Comparison of ENCODE assay signal across 22 cellular contexts in genomic region chr5:33468811-33469435, GRCh38. TPM values are rescaled to one million over a fixed set of nuclear protein-coding genes. Genes with fewer than 3 reads are reported as not detected.
A peak's percentile ranks its signal among the peaks of the same experiment; 100 is the strongest.
DNase-seq lines count a peak whose midpoint lies in the region; ATAC-seq, FAIRE-seq and TF ChIP-seq lines count a peak whose summit lies in the region.
"Had no signal": no experiment of that assay in that cellular context is flagged by ENCODE, and none has a peak within 500 bp of the region (broad histone marks: within the 10 kb centered on the region; RNA-seq: fewer than 3 reads in every experiment).

No MANE protein-coding gene starts in this region.

- WGBS in A549 (ENCODE audit: missing lambda C conversion rate) = 85% methylated on average over 9 of the region's 9 CpGs
- WGBS in IMR-90 (ENCODE audit: extremely low coverage in 2 of 2, insufficient read length in 1 of 2), 2 experiments = 88% methylated on average over 3 of the region's 9 CpGs; no CpG with 5 or more reads in 1 of the 2 experiments
- WGBS in K562 (ENCODE audit: insufficient coverage, low coverage, missing lambda C conversion rate) = 88% methylated on average over 9 of the region's 9 CpGs
- 76% methylated on average over 9 of the region's 9 CpGs for WGBS in HepG2 (ENCODE audit: low lambda C conversion rate)
- WGBS in heart left ventricle, 4 donors = 83 to 90% (median 85%) methylated on average over 9 of the region's 9 CpGs

- no peak overlapping the region for H4K5ac ChIP-seq in IMR-90 (ENCODE audit: low read depth, low read length)

- no peak overlapping the region for H3K4me2 ChIP-seq in A549
- no peak overlapping the region for H3K4me2 ChIP-seq in IMR-90 (ENCODE audit: low read depth, low read length)
- H3K4me2 ChIP-seq in K562 (ENCODE audit: insufficient read depth, low read length) = no peak overlapping the region
- H3K4me2 ChIP-seq in HepG2 (ENCODE audit: low read depth, low read length) = no peak overlapping the region
- H3K4me2 ChIP-seq: BLaER1 treated with 17β-estradiol and CSF1 and Interleukin-3, amounts not matched to agents 10 nM and 100 nM had no signal

- no peak for ATAC-seq in A549
- no peak for ATAC-seq in IMR-90 (ENCODE audit: low read depth)
- ATAC-seq in K562 = no peak
- no peak for ATAC-seq in HepG2
- no peak for ATAC-seq in heart left ventricle
- no peak for ATAC-seq in GM18511 (IDR thresholded peaks at IDR 0.05; ENCODE audit: unreplicated experiment)

- no peak overlapping the region for H3K18ac ChIP-seq in IMR-90 (ENCODE audit: low read depth, low read length)

- TF ChIP-seq EP300 in A549 (IDR thresholded peaks at IDR 0.05) (no peak), K562 (IDR thresholded peaks at IDR 0.05; ENCODE audit: low read length) (no peak), HepG2 (IDR thresholded peaks at IDR 0.05; ENCODE audit: low read depth in 2 of 2, low read length in 2 of 2) (no peak), HepG2 (CRISPR knock-in tag; IDR thresholded peaks at IDR 0.05; ENCODE audit: borderline replicate concordance) (no peak)

- no peak overlapping the region for H2AK5ac ChIP-seq in IMR-90 (ENCODE audit: low read depth, low read length)

- H3K79me2 ChIP-seq in K562 (ENCODE audit: control insufficient read depth, insufficient read depth, low read length) (no peaks in the 10 kb centered on the region), HepG2 (ENCODE audit: insufficient read depth, low read length) (no peaks in the 10 kb centered on the region)

- intact Hi-C loops in IMR-90 (cut with micrococcal nuclease) (loop anchor here (5.0 kb wide), 1 partner anchor 423 kb away; the partner anchor contains the start of gene ADAMTS12), K562 (cut with micrococcal nuclease) (no loop called here), HepG2 (cut with micrococcal nuclease; ENCODE audit: unreplicated experiment) (no loop called here), heart left ventricle (cut with DNase I) (no loop called here)

- H2AFZ ChIP-seq in IMR-90 (replicated peaks; ENCODE audit: low read length, poor library complexity) = no peak overlapping the region
- H2AFZ ChIP-seq in K562 (ENCODE audit: low read depth, low read length) = no peak overlapping the region
- no peak overlapping the region for H2AFZ ChIP-seq in HepG2 (ENCODE audit: low read length)

- H3K27me3 ChIP-seq in IMR-90 (ENCODE audit: control insufficient read depth, insufficient read depth, low read length) (no peaks in the 10 kb centered on the region), K562 (ENCODE audit: control insufficient read depth in 2 of 2, insufficient read depth in 2 of 2, low read length in 2 of 2) (no peaks in the 10 kb centered on the region), HepG2 (ENCODE audit: control insufficient read depth in 1 of 2, insufficient read depth in 2 of 2, low read length in 2 of 2) (no peaks in the 10 kb centered on the region), heart left ventricle (no peaks in the 10 kb centered on the region)
- H3K27me3 ChIP-seq: BLaER1 treated with 17β-estradiol and CSF1 and Interleukin-3, amounts not matched to agents 10 nM and 100 nM had no signal

- H2AK9ac ChIP-seq in IMR-90 (replicated peaks; ENCODE audit: low read depth, low read length, poor library complexity) = no peak overlapping the region

- DNase-seq in A549 (ENCODE audit: low read depth in 1 of 2, low spot score in 1 of 2) (no peak), IMR-90 (peak; percentile 12), K562 (ENCODE audit: extremely low read depth in 1 of 4, low spot score in 3 of 4) (no peak), HepG2 (ENCODE audit: low spot score) (no peak), heart left ventricle (no peak), NCI-H1436 treated with DMSO at 0.1 percent for 48 hours (lab: John Stamatoyannopoulos, UW) (no peak)
- no peak for DNase-seq in activated CD4-positive, alpha-beta T cell treated with anti-CD3 and anti-CD28 coated beads for 1 hour
- DNase-seq: CD8-positive, alpha-beta memory T cell; DMS79 treated with DMSO at 0.1 percent for 48 hours; H7; MV-4-11; NCI-H1436; NCI-H2029 treated with DMSO at 0.1 percent for 48 hours; NCI-H2171 treated with DMSO at 0.1 percent for 48 hours; NCI-H748 treated with DMSO at 0.1 percent for 48 hours; Right ventricle myocardium superior had no signal

- H4K20me1 ChIP-seq in IMR-90 (ENCODE audit: insufficient read depth, low read length) (peaks cover 9% of the 10 kb centered on the region; the same call in 1 of the 2 replicates), K562 (replicated peaks; ENCODE audit: control insufficient read depth, insufficient read depth, low read length) (no peaks in the 10 kb centered on the region), HepG2 (ENCODE audit: insufficient read depth, low read length) (no peaks in the 10 kb centered on the region)

- CTCF ChIA-PET in A549 (lab: Yijun Ruan, JAX) (interaction anchor here (0.7 to 4.0 kb wide), 9 partner anchors 9 to 501 kb away, joined by 3 to 36 read pairs (median 3); partner anchors contain the start of gene RXFP3), IMR-90 (lab: Yijun Ruan, JAX) (interaction anchor here (0.6 to 1.7 kb wide), 2 partner anchors 467 to 501 kb away, joined by 3 to 6 read pairs; partner anchors contain the start of gene RXFP3), K562 (lab: Yijun Ruan, JAX; ENCODE audit: low intra/inter-chr PET ratio) (no interaction called here), HepG2 (lab: Yijun Ruan, JAX; ENCODE audit: low intra/inter-chr PET ratio, low total read pairs) (no interaction called here)

- no peak overlapping the region for H3K4ac ChIP-seq in IMR-90 (ENCODE audit: low read depth, low read length)

- H3K4me3 ChIP-seq in A549 = no peak overlapping the region
- H3K4me3 ChIP-seq in IMR-90 (ENCODE audit: insufficient read depth, low read depth, low read length) = no peak overlapping the region
- no peak overlapping the region for H3K4me3 ChIP-seq in K562
- no peak overlapping the region for H3K4me3 ChIP-seq in HepG2 (replicated peaks in 1 of 3; ENCODE audit: insufficient read depth in 1 of 3, low read depth in 2 of 3, low read length in 3 of 3)
- no peak overlapping the region for H3K4me3 ChIP-seq in heart left ventricle
- H3K4me3 ChIP-seq: BLaER1 treated with 17β-estradiol and CSF1 and Interleukin-3, amounts not matched to agents 10 nM and 100 nM; SK-N-MC had no signal

- H2BK120ac ChIP-seq in IMR-90 (ENCODE audit: low read depth, low read length) = no peak overlapping the region

- H3K36me3 ChIP-seq in IMR-90 (ENCODE audit: control insufficient read depth, insufficient read depth, low read length) (peaks cover 49% of the 10 kb centered on the region), K562 (ENCODE audit: control insufficient read depth, insufficient read depth, low read length) (peaks cover 95% of the 10 kb centered on the region), HepG2 (replicated peaks in 1 of 2; ENCODE audit: control insufficient read depth in 1 of 2, insufficient read depth in 2 of 2, low read length in 2 of 2) (peaks cover 9 to 59% of the 10 kb centered on the region in 2 experiments; a peak in 4 of 5 replicates), heart left ventricle (peaks cover 0 to 100% (median 90%) of the 10 kb centered on the region in 9 donors)

- FAIRE-seq in A549 (lab: Jason Lieb, UNC) (no peak), K562 (lab: Jason Lieb, UNC) (no peak), HepG2 (lab: Jason Lieb, UNC) (no peak)
- FAIRE-seq: D721Med, G401.6, GM12892 had no signal

- TF ChIP-seq POLR2A in A549 (IDR thresholded peaks at IDR 0.05; ENCODE audit: low read length) = no peak
- no peak for TF ChIP-seq POLR2A in IMR-90 (IDR thresholded peaks at IDR 0.05; ENCODE audit: low read depth, low read length)
- peak; percentile 42 for TF ChIP-seq POLR2A in K562 (conservative IDR thresholded peaks at IDR 0.05)
- TF ChIP-seq POLR2A in HepG2 (IDR thresholded peaks at IDR 0.05; ENCODE audit: insufficient read depth in 1 of 2, low read depth in 2 of 2, low read length in 2 of 2) = no peak
- TF ChIP-seq POLR2A in heart left ventricle (IDR thresholded peaks at IDR 0.05) = no peak

- no peak overlapping the region for H2BK20ac ChIP-seq in IMR-90 (ENCODE audit: low read depth, low read length)

- H3K4me1 ChIP-seq in A549 (peaks cover 6% of the 10 kb centered on the region; the same call in 1 of the 3 replicates), IMR-90 (ENCODE audit: control insufficient read depth, insufficient read depth, low read length) (no peaks in the 10 kb centered on the region), K562 (replicated peaks in 1 of 2; ENCODE audit: control insufficient read depth in 2 of 2, insufficient read depth in 2 of 2, low read length in 2 of 2) (peaks cover 0 to 2% of the 10 kb centered on the region in 2 experiments; a peak in 2 of 5 replicates), HepG2 (ENCODE audit: insufficient read depth, low read length) (no peaks in the 10 kb centered on the region), heart left ventricle (no peaks in the 10 kb centered on the region)

- TF ChIP-seq RAD21 in A549 (conservative IDR thresholded peaks at IDR 0.05 in 1 of 2, IDR thresholded peaks at IDR 0.05 in 1 of 2) (no peak), IMR-90 (IDR thresholded peaks at IDR 0.05; ENCODE audit: low read length) (no peak), K562 (CRISPR knock-in tag; conservative IDR thresholded peaks at IDR 0.05 in 1 of 2, IDR thresholded peaks at IDR 0.05 in 1 of 2) (no peak), HepG2 (CRISPR knock-in tag; IDR thresholded peaks at IDR 0.05) (no peak)

- no peak overlapping the region for H3K23ac ChIP-seq in IMR-90 (ENCODE audit: low read depth, low read length)

- no peak overlapping the region for H4K91ac ChIP-seq in IMR-90 (ENCODE audit: insufficient read depth, low read depth, low read length)

- H2BK5ac ChIP-seq in IMR-90 (ENCODE audit: low read depth, low read length, poor library complexity, severe bottlenecking) = no peak overlapping the region

- no peak overlapping the region for H3K14ac ChIP-seq in IMR-90 (replicated peaks; ENCODE audit: low read depth, low read length)

- no peaks in the 10 kb centered on the region for H3K9me1 ChIP-seq in IMR-90 (ENCODE audit: insufficient read depth, low read length)
- no peaks in the 10 kb centered on the region for H3K9me1 ChIP-seq in K562 (ENCODE audit: control insufficient read depth, insufficient read depth, low read length)

- TF ChIP-seq CTCF in A549 (IDR thresholded peaks at IDR 0.05) (no peak), IMR-90 (conservative IDR thresholded peaks at IDR 0.05; ENCODE audit: low read depth, low read length) (no peak), K562 (IDR thresholded peaks at IDR 0.05 in 2 of 3, conservative IDR thresholded peaks at IDR 0.05 in 1 of 3; ENCODE audit: insufficient read depth in 2 of 3, low read depth in 1 of 3, low read length in 3 of 3) (no peak), HepG2 (CRISPR knock-in tag; IDR thresholded peaks at IDR 0.05) (no peak), heart left ventricle (IDR thresholded peaks at IDR 0.05) (no peak)

- peaks cover 5 to 21% of the 10 kb centered on the region in 2 experiments; a peak in 3 of 4 replicates for H3K79me1 ChIP-seq in IMR-90 (ENCODE audit: low read depth in 1 of 2, low read length in 2 of 2)

- H3K56ac ChIP-seq in IMR-90 (ENCODE audit: extremely low read depth, insufficient read depth, low read length) = no peak overlapping the region

- POLR2A ChIA-PET in A549 (lab: Yijun Ruan, JAX) (interaction anchor here (0.7 to 1.2 kb wide), 2 partner anchors 466 to 1198 kb away, joined by 3 to 4 read pairs; no protein-coding TSS in a partner anchor), IMR-90 (lab: Charles Lee; ENCODE audit: unreplicated experiment) (no interaction called here), K562 (lab: Yijun Ruan, JAX) (interaction anchor here (0.6 to 4.5 kb wide), 7 partner anchors 9 to 145 kb away, joined by 3 to 52 read pairs (median 4); no protein-coding TSS in a partner anchor), HepG2 (lab: Yijun Ruan, JAX) (no interaction called here)

- BruUV-seq in IMR-90 (replicated peaks; lab: Mats Ljungman, UMichigan) = no TSS peak
- no TSS peak for BruUV-seq in K562 (replicated peaks; lab: Mats Ljungman, UMichigan)
- no TSS peak for BruUV-seq in HepG2 (replicated peaks; lab: Mats Ljungman, UMichigan)

- H3K9me3 ChIP-seq in A549 (no peaks in the 10 kb centered on the region), IMR-90 (ENCODE audit: control insufficient read depth, insufficient read depth, low read length) (no peaks in the 10 kb centered on the region), K562 (replicated peaks; ENCODE audit: control insufficient read depth, insufficient read depth, low read depth, low read length) (peaks cover 2% of the 10 kb centered on the region; the same call in 1 of the 2 replicates), HepG2 (ENCODE audit: low read length) (no peaks in the 10 kb centered on the region), heart left ventricle (no peaks in the 10 kb centered on the region)

- in situ Hi-C loops in IMR-90 (cut with MboI; ENCODE audit: low sequenced_read_pairs) = loop anchor here (5.0 kb wide), 1 partner anchor 463 kb away; no protein-coding TSS in a partner anchor
- in situ Hi-C loops in K562 (cut with MboI) = loop anchor here (25.0 kb wide), 2 partner anchors 718 to 1443 kb away; partner anchors contain the start of genes BRIX1 and RAD1
- in situ Hi-C loops in HepG2 (cut with HindIII; ENCODE audit: extremely low pct_ligation_motif_present, low pct_unique_long_range_greater_than_20kb) = no loop called here

- H4K8ac ChIP-seq in IMR-90 (ENCODE audit: low read depth in 2 of 2, low read length in 2 of 2) = no peak overlapping the region

- no peak overlapping the region for H3K27ac ChIP-seq in A549
- H3K27ac ChIP-seq in IMR-90 (ENCODE audit: insufficient read depth, low read length) = no peak overlapping the region
- H3K27ac ChIP-seq in K562 (ENCODE audit: extremely low read depth, low read depth, low read length) = no peak overlapping the region
- H3K27ac ChIP-seq in HepG2 (ENCODE audit: extremely low read length, insufficient read depth, low read length) = no peak overlapping the region
- no peak overlapping the region for H3K27ac ChIP-seq in heart left ventricle
- H3K27ac ChIP-seq: BLaER1 treated with 17β-estradiol and CSF1 and Interleukin-3, amounts not matched to agents 10 nM and 100 nM; SK-N-MC had no signal

- H2BK15ac ChIP-seq in IMR-90 (ENCODE audit: low read depth, low read length) = no peak overlapping the region

- dilution Hi-C loops in IMR-90 (cut with HindIII; ENCODE audit: low sequenced_read_pairs, unreplicated experiment) = no loop called here

- H3K9ac ChIP-seq in IMR-90 (ENCODE audit: low read depth, low read length) = no peak overlapping the region
- H3K9ac ChIP-seq in K562 (ENCODE audit: insufficient read depth in 1 of 2, low read depth in 2 of 2, low read length in 2 of 2) = no peak overlapping the region
- no peak overlapping the region for H3K9ac ChIP-seq in HepG2 (ENCODE audit: insufficient read depth, low read depth, low read length)

RNA-seq across cellular contexts. Expression of gene TARS1, which starts 28.2 kb away (rescaled TPM):
- polyA plus RNA-seq in A549 (2011; rRNA removed) = 247 and 398 TPM in 2 replicates
- polyA plus RNA-seq in A549 (2012; cell fraction: cytosol; rRNA removed) = 69.3 and 74.2 TPM in 2 replicates
- polyA plus RNA-seq in A549 (2012; cell fraction: nucleus; rRNA removed) = 42.7 and 63.1 TPM in 2 replicates
- polyA plus RNA-seq in A549 (2017; fragmentation: RNase III; extraction: RNeasy Plus Mini Kit Qiagen cat#74134 plus additional on column Dnase treatment) = 287 to 324 TPM (median 293 TPM) in 3 replicates
- 107 and 116 TPM in 2 replicates for polyA minus RNA-seq in A549 (2011; rRNA and poly(A)+ RNA removed)
- 175 and 219 TPM in 2 replicates for total RNA-seq in IMR-90 (2012; rRNA removed)
- 68.4 and 90.8 TPM in 2 replicates for polyA plus RNA-seq in IMR-90 (2012; rRNA removed)
- polyA plus RNA-seq in IMR-90 (2012; cell fraction: cytosol; rRNA removed) = 16.3 and 29.2 TPM in 2 replicates
- polyA plus RNA-seq in IMR-90 (2012; cell fraction: nucleus; rRNA removed; ENCODE audit: low replicate concordance) = 8.5 and 62.4 TPM in 2 replicates
- 103 and 264 TPM in 2 replicates for total RNA-seq in K562 (2011; cell fraction: chromatin; rRNA removed; ENCODE audit: low replicate concordance)
- total RNA-seq in K562 (2011; cell fraction: nucleolus; rRNA removed) = 71.0 and 79.4 TPM in 2 replicates
- total RNA-seq in K562 (2011; cell fraction: nucleoplasm; rRNA removed) = 118 and 145 TPM in 2 replicates
- total RNA-seq in K562 (2014; rRNA removed) = 313 and 459 TPM in 2 replicates
- 518 and 562 TPM in 2 replicates for total RNA-seq in K562 (2014; rRNA removed; fragmentation: Illumina TruSeq; extraction: Trizol)
- total RNA-seq in K562 (2015; rRNA removed; fragmentation: Illumina TruSeq; extraction: Trizol) = 396 and 450 TPM in 2 replicates
- 328 and 333 TPM in 2 replicates for total RNA-seq in K562 (2021)
- 219 and 292 TPM in 2 replicates for polyA plus RNA-seq in K562 (2011; rRNA removed)
- 64.6 and 107 TPM in 2 replicates for polyA plus RNA-seq in K562 (2011; cell fraction: cytosol; rRNA removed)
- 76.5 and 142 TPM in 2 replicates for polyA plus RNA-seq in K562 (2011; cell fraction: nucleus; rRNA removed)
- polyA plus RNA-seq in K562 (2012) = 257 and 341 TPM in 2 replicates
- polyA plus RNA-seq in K562 (2014; fragmentation: Illumina TruSeq; extraction: Trizol) = 369 and 439 TPM in 2 replicates
- 100 to 1,000 TPM; 263 to 497 TPM for polyA plus RNA-seq in K562 (2014; fragmentation: Nextera tagmentation; extraction: Ambion mirVana)
- 352 and 378 TPM in 2 replicates for polyA plus RNA-seq in K562 (2014; rRNA removed)
- 320 and 372 TPM in 2 replicates for polyA minus RNA-seq in K562 (2011; rRNA and poly(A)+ RNA removed)
- polyA minus RNA-seq in K562 (2011; cell fraction: cytosol; rRNA and poly(A)+ RNA removed) = 125 and 132 TPM in 2 replicates
- polyA minus RNA-seq in K562 (2011; cell fraction: nucleus; rRNA and poly(A)+ RNA removed) = 48.9 and 142 TPM in 2 replicates
- 184 and 297 TPM in 2 replicates for total RNA-seq in HepG2 (2016; rRNA removed; fragmentation: Illumina TruSeq; extraction: Trizol)
- total RNA-seq in HepG2 (2016; cell fraction: cytosol; rRNA removed; fragmentation: Illumina TruSeq; extraction: Trizol; ENCODE audit: low read depth) = 24.4 and 28.1 TPM in 2 replicates
- total RNA-seq in HepG2 (2016; cell fraction: insoluble cytoplasmic fraction; rRNA removed; fragmentation: Illumina TruSeq; extraction: Trizol) = 186 and 306 TPM in 2 replicates
- total RNA-seq in HepG2 (2016; cell fraction: membrane; rRNA removed; fragmentation: Illumina TruSeq; extraction: Trizol) = 65.3 and 69.4 TPM in 2 replicates
- total RNA-seq in HepG2 (2016; cell fraction: nucleus; rRNA removed; fragmentation: Illumina TruSeq; extraction: Trizol) = 97.4 and 105 TPM in 2 replicates
- polyA plus RNA-seq in HepG2 (2011; rRNA removed) = 70.1 and 77.0 TPM in 2 replicates
- polyA plus RNA-seq in HepG2 (2011; cell fraction: cytosol; rRNA removed) = 41.1 and 61.6 TPM in 2 replicates
- polyA plus RNA-seq in HepG2 (2011; cell fraction: nucleus; rRNA removed) = 43.0 and 52.7 TPM in 2 replicates
- polyA plus RNA-seq in HepG2 (2012) = 119 and 167 TPM in 2 replicates
- polyA plus RNA-seq in HepG2 (2016; cell fraction: cytosol; fragmentation: Illumina TruSeq; extraction: Trizol; ENCODE audit: low read depth) = 14.2 and 16.3 TPM in 2 replicates
- polyA plus RNA-seq in HepG2 (2016; cell fraction: insoluble cytoplasmic fraction; fragmentation: Illumina TruSeq; extraction: Trizol; ENCODE audit: low read depth) = 238 and 259 TPM in 2 replicates
- 31.2 and 35.1 TPM in 2 replicates for polyA plus RNA-seq in HepG2 (2016; cell fraction: membrane; fragmentation: Illumina TruSeq; extraction: Trizol; ENCODE audit: low read depth)
- 102 and 103 TPM in 2 replicates for polyA plus RNA-seq in HepG2 (2016; cell fraction: nucleus; fragmentation: Illumina TruSeq; extraction: Trizol; ENCODE audit: insufficient read depth, low read depth)
- polyA minus RNA-seq in HepG2 (2011; rRNA and poly(A)+ RNA removed; ENCODE audit: low replicate concordance) = 49.2 and 194 TPM in 2 replicates
- polyA minus RNA-seq in HepG2 (2011; cell fraction: cytosol; rRNA and poly(A)+ RNA removed) = 74.8 and 84.1 TPM in 2 replicates
- polyA minus RNA-seq in HepG2 (2011; cell fraction: nucleus; rRNA and poly(A)+ RNA removed) = 90.4 and 149 TPM in 2 replicates
- 10 to 100 TPM; 58.1 to 79.7 (median 71.9) TPM for total RNA-seq in heart left ventricle
- polyA plus RNA-seq in heart left ventricle = 10 to 100 TPM; 65.5 to 91.0 TPM

Comparison
In these comparisons a context has a peak if more than half of its experiments do, and no peak if none do; other contexts are left out.
1. CTCF ChIA-PET loops: an anchor here in A549 (0.7 to 4.0 kb wide) and IMR-90 (0.6 to 1.7 kb wide); none called in K562 and HepG2.
2. POLR2A ChIA-PET loops: an anchor here in A549 (0.7 to 1.2 kb wide) and K562 (0.6 to 4.5 kb wide); none called in IMR-90 and HepG2.